In the genomic region with DNA sequence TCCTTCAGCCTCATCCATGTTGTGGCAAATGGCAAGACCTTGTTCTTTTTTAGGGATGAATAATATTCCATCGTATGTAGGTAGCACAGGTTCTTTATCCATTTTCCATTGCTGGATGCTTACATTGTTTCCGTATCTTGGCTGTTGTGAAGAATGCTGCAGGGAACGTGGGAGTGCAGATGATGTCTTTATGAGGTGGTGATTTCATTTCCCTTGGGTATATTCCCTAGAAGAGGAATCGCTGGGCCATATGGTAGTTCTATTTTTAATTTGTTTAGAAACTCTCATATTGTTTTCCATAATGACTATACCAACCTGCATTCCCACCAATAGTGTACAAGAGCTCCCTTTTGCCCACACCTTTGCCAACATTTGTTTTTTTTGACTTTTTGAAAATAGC, we compare ENCODE assay signal across 20 cellular contexts.
"Had no signal": no experiment of that assay in that cellular context is flagged by ENCODE, and none has a peak within 500 bp of the region (broad histone marks: within the 10 kb centered on the region; RNA-seq: fewer than 3 reads in every experiment).

No MANE protein-coding gene starts in this region.

- H3K27ac ChIP-seq: left lung, psoas muscle, sigmoid colon, skin epidermis, spleen, testis, tibial artery had no signal

- H3K4me1 ChIP-seq: left lung, psoas muscle, sigmoid colon, spleen, testis, tibial artery had no signal

- DNase-seq: cerebellar nuclear complex; cortex of kidney; effector memory CD8-positive, alpha-beta T cell; head of caudate nucleus; kidney; left lung; naive thymus-derived CD8-positive, alpha-beta T cell; nephron progenitor cell; nucleus accumbens; psoas muscle; right cardiac atrium; sigmoid colon; spleen; stimulated activated CD4-positive, alpha-beta T cell treated with anti-CD3 and anti-CD28 coated beads, Interleukin-4, amount 100 ng/mL, for 4 hours; stimulated activated naive CD8-positive, alpha-beta T cell treated with anti-CD3 and anti-CD28 coated beads, Interleukin-15, Interleukin-2, amounts not matched to agents 100 U/mL and 50 U/mL, for 24 hours; substantia nigra; testis; tibial artery had no signal

- H3K9me3 ChIP-seq: sigmoid colon, testis, tibial artery had no signal

- ATAC-seq: effector memory CD8-positive, alpha-beta T cell; left lung; naive thymus-derived CD8-positive, alpha-beta T cell; psoas muscle; right cardiac atrium; stimulated activated memory B cell treated with anti-CD40 and anti-IgM and Interleukin-4, amounts not matched to agents 10 μg/mL and 1 μg/mL and 100 μg/mL, for 72 hours; stimulated activated naive CD8-positive, alpha-beta T cell treated with anti-CD3 and anti-CD28 coated beads, Interleukin-15, Interleukin-2, amounts not matched to agents 100 U/mL and 50 U/mL, for 24 hours had no signal

- H3K4me3 ChIP-seq: left lung, psoas muscle, sigmoid colon, skin epidermis, spleen, testis, tibial artery had no signal

- H3K36me3 ChIP-seq: left lung, sigmoid colon, spleen, tibial artery had no signal

- H3K27me3 ChIP-seq: left lung, sigmoid colon, spleen, testis, tibial artery had no signal
